Comparison of ENCODE assay signal across 12 cellular contexts in the genomic region with DNA sequence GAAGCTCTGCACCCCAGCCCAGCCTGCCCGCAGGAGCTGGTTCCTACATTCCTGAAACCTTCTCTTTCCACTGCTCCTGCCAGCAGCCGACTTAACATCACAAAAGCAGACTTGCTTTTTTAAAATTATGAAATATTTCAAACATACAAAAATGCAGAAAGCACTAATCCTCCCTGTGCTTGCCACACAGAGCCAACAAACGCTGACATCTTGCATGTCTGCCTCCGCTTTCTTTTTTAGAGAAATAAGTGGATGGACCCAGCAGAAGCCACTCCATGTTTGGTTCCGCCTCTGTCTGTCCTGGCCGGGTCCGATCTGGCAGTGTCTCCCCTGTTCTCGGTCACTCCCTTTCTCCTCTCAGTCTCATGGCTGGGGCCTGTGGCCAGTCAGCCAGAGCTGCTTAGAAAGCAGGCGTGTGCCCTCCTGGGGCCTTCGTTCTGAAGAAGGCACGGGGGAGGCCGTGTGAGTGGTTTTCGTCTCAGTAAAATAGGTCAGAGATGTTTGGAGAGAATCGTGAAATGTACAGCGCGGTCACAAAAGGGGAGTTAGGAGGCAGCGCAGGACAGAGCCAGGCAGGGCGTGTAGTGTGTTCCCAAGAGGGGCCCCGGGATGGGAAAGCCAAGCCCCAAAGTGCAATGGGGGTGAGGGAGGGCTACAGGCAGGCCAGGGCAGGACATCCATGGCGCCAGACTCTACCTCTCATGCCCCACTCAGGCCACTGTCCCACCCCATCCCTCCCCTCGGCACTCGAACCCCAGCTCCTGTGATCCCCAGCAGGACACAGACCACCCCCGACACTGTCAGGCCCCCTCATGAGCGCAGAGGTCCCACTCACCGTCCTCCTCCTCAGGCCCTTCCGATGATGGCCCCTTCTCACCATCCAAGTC. TPM values are rescaled to one million over a fixed set of nuclear protein-coding genes. Genes with fewer than 3 reads are reported as not detected.
DNase-seq lines count a peak whose midpoint lies in the region; ATAC-seq and TF ChIP-seq lines count a peak whose summit lies in the region.
"Had no signal": no experiment of that assay in that cellular context is flagged by ENCODE, and none has a peak within 500 bp of the region (broad histone marks: within the 10 kb centered on the region; RNA-seq: fewer than 3 reads in every experiment).

No MANE protein-coding gene starts in this region.

- H2AK9ac ChIP-seq in IMR-90 (replicated peaks; ENCODE audit: low read depth, low read length, poor library complexity) = peak overlapping the region; percentile 96

- WGBS in IMR-90 (ENCODE audit: extremely low coverage in 2 of 2, insufficient read length in 1 of 2), 2 experiments = 79% methylated on average over 12 of the region's 26 CpGs; no CpG with 5 or more reads in 1 of the 2 experiments

- H3K79me1 ChIP-seq in IMR-90 (ENCODE audit: low read depth in 1 of 2, low read length in 2 of 2) = peaks cover 21 to 79% of the 10 kb centered on the region in 2 experiments; a peak in 3 of 4 replicates

- intact Hi-C loops in IMR-90 (cut with micrococcal nuclease) = loop anchor here (1.0 to 10.0 kb wide), 2 partner anchors 22 to 1917 kb away; no protein-coding TSS in a partner anchor
- intact Hi-C loops in CD4-positive, alpha-beta T cell (cut with DNase I, micrococcal nuclease) = no loop called here

- peak overlapping the region; percentile 87 for H4K91ac ChIP-seq in IMR-90 (ENCODE audit: insufficient read depth, low read depth, low read length)

- H3K14ac ChIP-seq in IMR-90 (replicated peaks; ENCODE audit: low read depth, low read length) = peak overlapping the region; percentile 76

- peak overlapping the region; percentile 66 for H2BK20ac ChIP-seq in IMR-90 (ENCODE audit: low read depth, low read length)

- no peaks in the 10 kb centered on the region for H3K27me3 Mint-ChIP-seq in CD4-positive, alpha-beta T cell

- H3K4me2 ChIP-seq in IMR-90 (ENCODE audit: low read depth, low read length) = 0 out of 2 replicates have a peak overlapping the region, but pooled peaks have one; percentile 60

- dilution Hi-C loops in IMR-90 (cut with HindIII; ENCODE audit: low sequenced_read_pairs, unreplicated experiment) = no loop called here

- H3K4me1 Mint-ChIP-seq in CD4-positive, alpha-beta T cell (ENCODE audit: low read depth) = no peaks in the 10 kb centered on the region

- H3K4me1 ChIP-seq in IMR-90 (ENCODE audit: control insufficient read depth, insufficient read depth, low read length) = peaks cover 22% of the 10 kb centered on the region
- H3K4me1 ChIP-seq in subcutaneous abdominal adipose tissue (ENCODE audit: control insufficient read depth in 5 of 5, insufficient read depth in 5 of 5, low read length in 5 of 5) = peaks cover 11 to 45% (median 43%) of the 10 kb centered on the region in 5 donors

- no peak for TF ChIP-seq POLR2A in IMR-90 (IDR thresholded peaks at IDR 0.05; ENCODE audit: low read depth, low read length)

- TF ChIP-seq CTCF in IMR-90 (conservative IDR thresholded peaks at IDR 0.05; ENCODE audit: low read depth, low read length) = no peak
- TF ChIP-seq CTCF in CD4-positive, alpha-beta T cell (IDR thresholded peaks at IDR 0.05) = no peak

- H3K9ac ChIP-seq in IMR-90 (ENCODE audit: low read depth, low read length) (peak overlapping the region; percentile 1; the same call in 1 of the 2 replicates), subcutaneous abdominal adipose tissue (ENCODE audit: low read length in 5 of 5) (peak overlapping the region in 4 of 5 donors; percentile 15 to 76 (median 42))

- peaks cover 26% of the 10 kb centered on the region for H3K9me1 ChIP-seq in IMR-90 (ENCODE audit: insufficient read depth, low read length)

- no TSS peak for BruUV-seq in IMR-90 (replicated peaks; lab: Mats Ljungman, UMichigan)

- peak overlapping the region; percentile 49; the same call in 1 of the 2 replicates for H3K23ac ChIP-seq in IMR-90 (ENCODE audit: low read depth, low read length)

- H3K36me3 Mint-ChIP-seq in CD4-positive, alpha-beta T cell (ENCODE audit: low read depth) = no peaks in the 10 kb centered on the region

- H4K5ac ChIP-seq in IMR-90 (ENCODE audit: low read depth, low read length) = peak overlapping the region; percentile 69

- H3K36me3 ChIP-seq in IMR-90 (ENCODE audit: control insufficient read depth, insufficient read depth, low read length) (peaks cover 38% of the 10 kb centered on the region), subcutaneous abdominal adipose tissue (ENCODE audit: control insufficient read depth in 5 of 5, insufficient read depth in 5 of 5, low read length in 5 of 5) (peaks cover 0 to 28% (median 16%) of the 10 kb centered on the region in 5 donors)

- H2BK15ac ChIP-seq in IMR-90 (ENCODE audit: low read depth, low read length) = peak overlapping the region; percentile 89; the same call in 2 of the 3 replicates

- H3K27ac ChIP-seq in IMR-90 (ENCODE audit: insufficient read depth, low read length) (peak overlapping the region; percentile 75), subcutaneous abdominal adipose tissue (ENCODE audit: low read depth, low read length) (peak overlapping the region; percentile 83)
- H3K27ac ChIP-seq in CD4-positive, alpha-beta T cell (ENCODE audit: low read depth, low read length) = no peak overlapping the region

- in situ Hi-C loops in IMR-90 (cut with MboI; ENCODE audit: low sequenced_read_pairs) = no loop called here

- peak overlapping the region; percentile 47 to 75; a peak in 2 of 4 replicates for H4K8ac ChIP-seq in IMR-90 (ENCODE audit: low read depth in 2 of 2, low read length in 2 of 2)

- peak overlapping the region; percentile 86 for H2BK120ac ChIP-seq in IMR-90 (ENCODE audit: low read depth, low read length)

- peak overlapping the region; percentile 93 for H2BK5ac ChIP-seq in IMR-90 (ENCODE audit: low read depth, low read length, poor library complexity, severe bottlenecking)

- peak overlapping the region; percentile 80 for H3K18ac ChIP-seq in IMR-90 (ENCODE audit: low read depth, low read length)

- H2AFZ ChIP-seq in IMR-90 (replicated peaks; ENCODE audit: low read length, poor library complexity) = no peak overlapping the region

- no peak overlapping the region for H3K56ac ChIP-seq in IMR-90 (ENCODE audit: extremely low read depth, insufficient read depth, low read length)

- no peaks in the 10 kb centered on the region for H3K9me3 ChIP-seq in IMR-90 (ENCODE audit: control insufficient read depth, insufficient read depth, low read length)
- no peaks in the 10 kb centered on the region for H3K9me3 ChIP-seq in subcutaneous abdominal adipose tissue (ENCODE audit: control insufficient read depth in 5 of 5, low read length in 5 of 5)
- H3K9me3 ChIP-seq in CD4-positive, alpha-beta T cell (ENCODE audit: control insufficient read depth, low read length) = no peaks in the 10 kb centered on the region

- no peak overlapping the region for H3K4me3 Mint-ChIP-seq in CD4-positive, alpha-beta T cell

- DNase-seq in IMR-90 (no peak), fibroblast of gingiva (ENCODE audit: low read depth) (peak; percentile 79), mucosa of gallbladder (ENCODE audit: low spot score) (peak; percentile 56), NOMO-1 (lab: John Stamatoyannopoulos, UW; ENCODE audit: unreplicated experiment in 2 of 2) (no peak), SHP77 treated with DMSO at 0.1 percent for 48 hours (lab: John Stamatoyannopoulos, UW) (no peak), activated gamma-delta T cell (lab: John Stamatoyannopoulos, UW) (no peak)
- no peak for DNase-seq in CD4-positive, alpha-beta T cell
- DNase-seq: COR-L47; MM.1S; stimulated activated naive CD4-positive, alpha-beta T cell treated with Interleukin-2 at 50 U/mL for 16 hours had no signal

- no peaks in the 10 kb centered on the region for H3K27me3 ChIP-seq in IMR-90 (ENCODE audit: control insufficient read depth, insufficient read depth, low read length)
- no peaks in the 10 kb centered on the region for H3K27me3 ChIP-seq in subcutaneous abdominal adipose tissue (ENCODE audit: control insufficient read depth in 5 of 5, insufficient read depth in 4 of 5, low read length in 5 of 5)
- H3K27me3 ChIP-seq in CD4-positive, alpha-beta T cell (ENCODE audit: control insufficient read depth, insufficient read depth, low read length) = no peaks in the 10 kb centered on the region

- H3K9me3 Mint-ChIP-seq in CD4-positive, alpha-beta T cell = no peaks in the 10 kb centered on the region

- no peak for ATAC-seq in IMR-90 (ENCODE audit: low read depth)
- no peak for ATAC-seq in CD4-positive, alpha-beta T cell (ENCODE audit: poor library complexity)
- ATAC-seq: GM12878 had no signal

- no peak overlapping the region for H3K27ac Mint-ChIP-seq in CD4-positive, alpha-beta T cell

- CTCF ChIA-PET in IMR-90 (lab: Yijun Ruan, JAX) = interaction anchor here (0.5 to 0.8 kb wide), 2 partner anchors 26 to 31 kb away, joined by 3 read pairs; no protein-coding TSS in a partner anchor
- CTCF ChIA-PET in CD4-positive, alpha-beta T cell (lab: Charles Lee) = no interaction called here

- TF ChIP-seq RAD21 in IMR-90 (IDR thresholded peaks at IDR 0.05; ENCODE audit: low read length) = no peak

- POLR2A ChIA-PET in IMR-90 (lab: Charles Lee; ENCODE audit: unreplicated experiment) = no interaction called here
- POLR2A ChIA-PET in CD4-positive, alpha-beta T cell (lab: Charles Lee) = no interaction called here

- H4K20me1 ChIP-seq in IMR-90 (ENCODE audit: insufficient read depth, low read length) = peaks cover 35% of the 10 kb centered on the region

- peak overlapping the region; percentile 91 for H2AK5ac ChIP-seq in IMR-90 (ENCODE audit: low read depth, low read length)

- peak overlapping the region; percentile 89 for H3K4ac ChIP-seq in IMR-90 (ENCODE audit: low read depth, low read length)

- H3K4me3 ChIP-seq in IMR-90 (ENCODE audit: insufficient read depth, low read depth, low read length) = no peak overlapping the region
- H3K4me3 ChIP-seq in subcutaneous abdominal adipose tissue (ENCODE audit: low read depth in 1 of 5, low read length in 5 of 5) = peak overlapping the region in 2 of 5 donors; percentile 29 to 34
- H3K4me3 ChIP-seq: GM12878 had no signal

RNA-seq across cellular contexts. Expression of gene MXRA7, which starts 23.2 kb away (rescaled TPM):
- total RNA-seq in IMR-90 (2012; rRNA removed) = 169 and 231 TPM in 2 replicates
- 148 and 168 TPM in 2 replicates for polyA plus RNA-seq in IMR-90 (2012; rRNA removed)
- polyA plus RNA-seq in IMR-90 (2012; cell fraction: cytosol; rRNA removed) = 104 and 544 TPM in 2 replicates
- polyA plus RNA-seq in IMR-90 (2012; cell fraction: nucleus; rRNA removed; ENCODE audit: low replicate concordance) = 20.0 and 91.8 TPM in 2 replicates
- total RNA-seq in mucosa of gallbladder = 217 TPM
- 10 to 100 TPM; 11.4 to 12.1 TPM for total RNA-seq in CD4-positive, alpha-beta T cell

RNA-seq across cellular contexts. Expression of gene JMJD6, which starts 38.9 kb away (rescaled TPM):
- total RNA-seq in IMR-90 (2012; rRNA removed) (24.4 and 31.9 TPM in 2 replicates), mucosa of gallbladder (34.4 TPM)
- polyA plus RNA-seq in IMR-90 (2012; rRNA removed) = 30.9 and 33.7 TPM in 2 replicates
- polyA plus RNA-seq in IMR-90 (2012; cell fraction: cytosol; rRNA removed) = 23.6 and 45.5 TPM in 2 replicates
- polyA plus RNA-seq in IMR-90 (2012; cell fraction: nucleus; rRNA removed; ENCODE audit: low replicate concordance) = 69.5 and 77.5 TPM in 2 replicates
- total RNA-seq in CD4-positive, alpha-beta T cell = 100 to 1,000 TPM; 133 to 134 TPM

RNA-seq across cellular contexts. Expression of gene METTL23, which starts 39.1 kb away (rescaled TPM):
- 18.8 and 19.7 TPM in 2 replicates for total RNA-seq in IMR-90 (2012; rRNA removed)
- 32.1 and 36.5 TPM in 2 replicates for polyA plus RNA-seq in IMR-90 (2012; rRNA removed)
- polyA plus RNA-seq in IMR-90 (2012; cell fraction: cytosol; rRNA removed) = 21.1 and 22.1 TPM in 2 replicates
- 19.5 and 49.1 TPM in 2 replicates for polyA plus RNA-seq in IMR-90 (2012; cell fraction: nucleus; rRNA removed; ENCODE audit: low replicate concordance)
- 35.0 TPM for total RNA-seq in mucosa of gallbladder
- total RNA-seq in CD4-positive, alpha-beta T cell = 10 to 100 TPM; 35.4 to 37.8 TPM

RNA-seq across cellular contexts. Expression of gene ST6GALNAC1, which starts 44.0 kb away (rescaled TPM):
- total RNA-seq in IMR-90 (2012; rRNA removed) (not detected in 2 replicates), mucosa of gallbladder (61.0 TPM)
- not detected in 2 replicates for polyA plus RNA-seq in IMR-90 (2012; rRNA removed)
- not detected in 2 replicates for polyA plus RNA-seq in IMR-90 (2012; cell fraction: cytosol; rRNA removed)
- not detected in 2 replicates for polyA plus RNA-seq in IMR-90 (2012; cell fraction: nucleus; rRNA removed; ENCODE audit: low replicate concordance)
- total RNA-seq in CD4-positive, alpha-beta T cell = 1 to 10 TPM; 1.8 to 2.5 TPM
- polyA plus RNA-seq: GM12878 had no signal

RNA-seq across cellular contexts. Expression of gene SRSF2, which starts 49.6 kb away (rescaled TPM):
- total RNA-seq in IMR-90 (2012; rRNA removed) (71.7 and 98.0 TPM in 2 replicates), mucosa of gallbladder (130 TPM)
- 296 and 441 TPM in 2 replicates for polyA plus RNA-seq in IMR-90 (2012; rRNA removed)
- 200 and 504 TPM in 2 replicates for polyA plus RNA-seq in IMR-90 (2012; cell fraction: cytosol; rRNA removed)
- 395 and 1,583 TPM in 2 replicates for polyA plus RNA-seq in IMR-90 (2012; cell fraction: nucleus; rRNA removed; ENCODE audit: low replicate concordance)
- total RNA-seq in CD4-positive, alpha-beta T cell = 100 to 1,000 TPM; 448 to 460 TPM

Comparison
In these comparisons a context has a peak if more than half of its experiments do, and no peak if none do; other contexts are left out.
1. DNase-seq: peak in fibroblast of gingiva (single experiment) and mucosa of gallbladder (single experiment); none in IMR-90 (single experiment), NOMO-1 (0 of 2), SHP77 treated with DMSO at 0.1 percent for 48 hours (single experiment), CD4-positive, alpha-beta T cell (0 of 10) and activated gamma-delta T cell (single experiment).
2. RNA of gene MXRA7, which starts 23.2 kb away (total RNA-seq): 169 to 231 TPM in IMR-90 and 217 TPM in mucosa of gallbladder (single experiment); 11.4 to 12.1 TPM in CD4-positive, alpha-beta T cell; every median in the first group is over 10 times any median in the second.